ENCODE assay signal across 23 cellular contexts in genomic region chr16:4051591-4051990, GRCh38.
DNase-seq lines count a peak whose midpoint lies in the region; ATAC-seq and TF ChIP-seq lines count a peak whose summit lies in the region.
"Had no signal": no experiment of that assay in that cellular context is flagged by ENCODE, and none has a peak within 500 bp of the region (broad histone marks: within the 10 kb centered on the region; RNA-seq: fewer than 3 reads in every experiment).

No MANE protein-coding gene starts in this region.

- H3K4me1 Mint-ChIP-seq in WTC11 (peaks cover 12% of the 10 kb centered on the region), immature natural killer cell (peaks cover 32 to 40% of the 10 kb centered on the region in 2 donors)
- H3K4me1 Mint-ChIP-seq in naive thymus-derived CD4-positive, alpha-beta T cell = peaks cover 0 to 10% (median 3%) of the 10 kb centered on the region in 7 donors
- H3K4me1 Mint-ChIP-seq: IgD-negative memory B cell had no signal

- H3K9me3 ChIP-seq in left ventricle myocardium inferior (replicated peaks) (no peaks in the 10 kb centered on the region), upper lobe of right lung (no peaks in the 10 kb centered on the region)
- H3K9me3 ChIP-seq in naive thymus-derived CD4-positive, alpha-beta T cell (ENCODE audit: control insufficient read depth in 2 of 3, low read length in 3 of 3) = no peaks in the 10 kb centered on the region
- H3K9me3 ChIP-seq: adrenal gland, ovary had no signal

- no peak overlapping the region for H3K4me3 ChIP-seq in left ventricle myocardium inferior
- no peak overlapping the region for H3K4me3 ChIP-seq in upper lobe of right lung
- no peak overlapping the region for H3K4me3 ChIP-seq in naive thymus-derived CD4-positive, alpha-beta T cell (ENCODE audit: low read length)
- H3K4me3 ChIP-seq: adrenal gland, ovary had no signal

- H3K27ac ChIP-seq in left ventricle myocardium inferior (replicated peaks) (peak overlapping the region; percentile 94), upper lobe of right lung (peak overlapping the region; percentile 27)
- H3K27ac ChIP-seq in naive thymus-derived CD4-positive, alpha-beta T cell (ENCODE audit: low read depth, low read length) = no peak overlapping the region
- H3K27ac ChIP-seq: adrenal gland had no signal

- intact Hi-C loops in left ventricle myocardium inferior (cut with micrococcal nuclease) (no loop called here), left ventricle myocardium superior (cut with micrococcal nuclease) (no loop called here), upper lobe of right lung (cut with DNase I) (loop anchor here (10.0 kb wide), 1 partner anchor 63 kb away; the partner anchor contains the start of gene ADCY9)
- intact Hi-C loops in naive thymus-derived CD4-positive, alpha-beta T cell (cut with micrococcal nuclease) = no loop called here

- POLR2A ChIA-PET in WTC11 (lab: Charles Lee) = no interaction called here
- POLR2A ChIA-PET in naive thymus-derived CD4-positive, alpha-beta T cell (lab: Charles Lee) = no interaction called here

- DNase-seq in left ventricle myocardium inferior (no peak), left ventricle myocardium superior (no peak), WTC11 (ENCODE audit: low spot score) (no peak), immature natural killer cell (no peak), upper lobe of right lung (no peak), occipital lobe (lab: John Stamatoyannopoulos, UW) (no peak)
- DNase-seq in naive thymus-derived CD4-positive, alpha-beta T cell = no peak
- DNase-seq: activated CD8-positive, alpha-beta T cell treated with anti-CD3 and anti-CD28 coated beads for 36 hours; activated gamma-delta T cell treated with Interleukin-2 at 50 U/mL for 16 hours; activated T-cell treated with anti-CD3 and anti-CD28 coated beads for 4 hours; central memory CD4-positive, alpha-beta T cell; dermis blood vessel endothelial cell; kidney; NCI-H1417 treated with DMSO at 0.1 percent for 48 hours; NCI-H510A; ovary; right cardiac atrium; trophoblast cell had no signal

- 0 out of 2 replicates have a peak overlapping the region, but pooled peaks have one; percentile 38 for H3K27ac Mint-ChIP-seq in WTC11
- peak overlapping the region in 4 of 6 donors; percentile 64 to 85 (median 76) for H3K27ac Mint-ChIP-seq in immature natural killer cell
- no peak overlapping the region for H3K27ac Mint-ChIP-seq in naive thymus-derived CD4-positive, alpha-beta T cell
- H3K27ac Mint-ChIP-seq: activated CD8-positive, alpha-beta T cell treated with anti-CD3 and anti-CD28 coated beads for 36 hours; IgD-negative memory B cell; stimulated activated naive CD8-positive, alpha-beta T cell treated with anti-CD3 and anti-CD28 coated beads, Interleukin-15, Interleukin-2, amounts not matched to agents 100 ng/mL and 50 ng/mL, for 24 hours had no signal

- H3K36me3 Mint-ChIP-seq in WTC11 = no peaks in the 10 kb centered on the region
- H3K36me3 Mint-ChIP-seq in immature natural killer cell = peaks cover 0 to 5% (median 3%) of the 10 kb centered on the region in 3 donors
- H3K36me3 Mint-ChIP-seq in naive thymus-derived CD4-positive, alpha-beta T cell = peaks cover 0 to 7% (median 0%) of the 10 kb centered on the region in 5 donors
- H3K36me3 Mint-ChIP-seq: IgD-negative memory B cell had no signal

- no peak for ATAC-seq in left ventricle myocardium superior
- no peak for ATAC-seq in WTC11
- no peak for ATAC-seq in upper lobe of right lung
- ATAC-seq in naive thymus-derived CD4-positive, alpha-beta T cell = no peak
- ATAC-seq in GM21515 (IDR thresholded peaks at IDR 0.05; ENCODE audit: unreplicated experiment) = no peak
- ATAC-seq: activated CD8-positive, alpha-beta T cell treated with anti-CD3 and anti-CD28 coated beads for 36 hours had no signal

- H3K4me1 ChIP-seq in left ventricle myocardium inferior = peaks cover 54% of the 10 kb centered on the region
- H3K4me1 ChIP-seq in upper lobe of right lung = peaks cover 35% of the 10 kb centered on the region
- H3K4me1 ChIP-seq in naive thymus-derived CD4-positive, alpha-beta T cell (ENCODE audit: control insufficient read depth in 2 of 2, insufficient read depth in 2 of 2, low read length in 2 of 2) = no peaks in the 10 kb centered on the region

- H3K36me3 ChIP-seq in left ventricle myocardium inferior (no peaks in the 10 kb centered on the region), upper lobe of right lung (no peaks in the 10 kb centered on the region)
- no peaks in the 10 kb centered on the region for H3K36me3 ChIP-seq in naive thymus-derived CD4-positive, alpha-beta T cell (ENCODE audit: control insufficient read depth in 2 of 3, insufficient read depth in 3 of 3, low read length in 3 of 3)
- H3K36me3 ChIP-seq: adrenal gland, ovary had no signal

- TF ChIP-seq CTCF in left ventricle myocardium inferior (IDR thresholded peaks at IDR 0.05; ENCODE audit: borderline replicate concordance) (no peak), WTC11 (IDR thresholded peaks at IDR 0.05) (no peak), upper lobe of right lung (IDR thresholded peaks at IDR 0.05) (no peak)

- no peaks in the 10 kb centered on the region for H3K9me3 Mint-ChIP-seq in WTC11
- H3K9me3 Mint-ChIP-seq in immature natural killer cell = no peaks in the 10 kb centered on the region
- no peaks in the 10 kb centered on the region for H3K9me3 Mint-ChIP-seq in naive thymus-derived CD4-positive, alpha-beta T cell
- H3K9me3 Mint-ChIP-seq: activated CD8-positive, alpha-beta T cell treated with anti-CD3 and anti-CD28 coated beads for 36 hours; CD14-positive monocyte; IgD-negative memory B cell; stimulated activated naive CD8-positive, alpha-beta T cell treated with anti-CD3 and anti-CD28 coated beads, Interleukin-15, Interleukin-2, amounts not matched to agents 100 ng/mL and 50 ng/mL, for 24 hours had no signal

- no peak overlapping the region for H3K4me3 Mint-ChIP-seq in WTC11
- no peak overlapping the region for H3K4me3 Mint-ChIP-seq in immature natural killer cell
- no peak overlapping the region for H3K4me3 Mint-ChIP-seq in naive thymus-derived CD4-positive, alpha-beta T cell
- H3K4me3 Mint-ChIP-seq: activated CD8-positive, alpha-beta T cell treated with anti-CD3 and anti-CD28 coated beads for 36 hours; CD14-positive monocyte; IgD-negative memory B cell; stimulated activated naive CD8-positive, alpha-beta T cell treated with anti-CD3 and anti-CD28 coated beads, Interleukin-15, Interleukin-2, amounts not matched to agents 100 ng/mL and 50 ng/mL, for 24 hours had no signal

- CTCF ChIA-PET in WTC11 (lab: Charles Lee) = interaction anchor here (0.7 kb wide), 1 partner anchor 272 kb away, joined by 3 read pairs; no protein-coding TSS in a partner anchor
- CTCF ChIA-PET in naive thymus-derived CD4-positive, alpha-beta T cell (lab: Charles Lee) = no interaction called here

- H3K27me3 Mint-ChIP-seq in WTC11 (ENCODE audit: low read depth) = no peaks in the 10 kb centered on the region
- peaks cover 0 to 1% (median 0%) of the 10 kb centered on the region in 3 donors for H3K27me3 Mint-ChIP-seq in immature natural killer cell (ENCODE audit: low read depth in 3 of 3)
- H3K27me3 Mint-ChIP-seq in naive thymus-derived CD4-positive, alpha-beta T cell = no peaks in the 10 kb centered on the region
- H3K27me3 Mint-ChIP-seq: activated CD8-positive, alpha-beta T cell treated with anti-CD3 and anti-CD28 coated beads for 36 hours; stimulated activated naive CD8-positive, alpha-beta T cell treated with anti-CD3 and anti-CD28 coated beads, Interleukin-15, Interleukin-2, amounts not matched to agents 100 ng/mL and 50 ng/mL, for 24 hours had no signal

- no peaks in the 10 kb centered on the region for H3K27me3 ChIP-seq in left ventricle myocardium inferior (ENCODE audit: low read depth)
- H3K27me3 ChIP-seq in upper lobe of right lung = no peaks in the 10 kb centered on the region
- H3K27me3 ChIP-seq in naive thymus-derived CD4-positive, alpha-beta T cell (ENCODE audit: control insufficient read depth in 2 of 2, insufficient read depth in 2 of 2, low read length in 2 of 2) = no peaks in the 10 kb centered on the region
- H3K27me3 ChIP-seq: adrenal gland, ovary had no signal

TF ChIP-seq in WTC11, 78 proteins besides CTCF, POLR2A, EP300 and RAD21 (continues in another document):
- TF ChIP-seq RELA (CRISPR knock-in tag; IDR thresholded peaks at IDR 0.05; ENCODE audit: borderline replicate concordance) (no peak), ZBTB21 (CRISPR knock-in tag; IDR thresholded peaks at IDR 0.05; ENCODE audit: borderline replicate concordance) (no peak), NR2C2 (CRISPR knock-in tag; IDR thresholded peaks at IDR 0.05) (no peak), FOXP1 (CRISPR knock-in tag; IDR thresholded peaks at IDR 0.05; ENCODE audit: borderline replicate concordance) (no peak), SOX15 (CRISPR knock-in tag; IDR thresholded peaks at IDR 0.05) (no peak), CREM (CRISPR knock-in tag; IDR thresholded peaks at IDR 0.05) (no peak), FOXP4 (CRISPR knock-in tag; IDR thresholded peaks at IDR 0.05) (no peak), JAZF1 (CRISPR knock-in tag; IDR thresholded peaks at IDR 0.05) (no peak), ESRRA (CRISPR knock-in tag; IDR thresholded peaks at IDR 0.05; ENCODE audit: borderline replicate concordance) (no peak), MXD4 (CRISPR knock-in tag; IDR thresholded peaks at IDR 0.05; ENCODE audit: borderline replicate concordance) (no peak), SMAD4 (CRISPR knock-in tag; IDR thresholded peaks at IDR 0.05) (no peak), ZNF416 (CRISPR knock-in tag; IDR thresholded peaks at IDR 0.05) (no peak), ZNF671 (CRISPR knock-in tag; IDR thresholded peaks at IDR 0.05) (no peak)

Comparison
In these comparisons a context has a peak if more than half of its experiments do, and no peak if none do; other contexts are left out.
1. H3K27ac Mint-ChIP-seq: peak in WTC11 (single experiment) and immature natural killer cell (4 of 6); none in naive thymus-derived CD4-positive, alpha-beta T cell (0 of 9).